Comparison of ENCODE assay signal across 16 cellular contexts in the genomic region with DNA sequence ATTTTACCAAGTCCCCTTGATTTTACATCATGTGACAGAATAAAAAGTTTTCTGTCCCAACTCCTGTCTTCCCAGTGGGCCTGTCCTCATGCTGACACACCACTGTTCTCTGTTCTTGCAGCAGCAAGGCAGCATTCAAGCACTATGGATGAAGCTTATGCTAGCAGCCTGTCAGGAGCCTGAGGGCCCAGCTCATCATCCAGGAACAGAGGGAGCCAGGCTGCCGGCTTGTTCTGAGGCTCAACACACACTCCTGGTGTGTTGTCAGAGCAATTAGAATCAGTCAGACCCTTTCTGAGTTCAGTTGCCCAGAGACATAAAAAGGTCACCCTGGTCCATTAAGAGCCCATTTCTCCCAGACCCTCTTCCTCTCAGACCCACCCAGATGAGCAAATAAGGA.
"Had no signal": no experiment of that assay in that cellular context is flagged by ENCODE, and none has a peak within 500 bp of the region (broad histone marks: within the 10 kb centered on the region; RNA-seq: fewer than 3 reads in every experiment).

No MANE protein-coding gene starts in this region.

- DNase-seq: dorsolateral prefrontal cortex; effector CD8-positive, alpha-beta T cell; endodermal cell; foreskin keratinocyte; heart left ventricle; left cardiac atrium; left lung; mesenchymal stem cell; mucosa of descending colon; naive B cell; stimulated activated CD4-positive, alpha-beta T cell treated with anti-CD3 and anti-CD28 coated beads, Interleukin-2, amount 100 ng/mL, for 24 hours; stimulated activated CD4-positive, alpha-beta T cell treated with anti-CD3 and anti-CD28 coated beads, Interleukin-4, amount 100 ng/mL, for 24 hours; stimulated activated naive CD4-positive, alpha-beta T cell treated with Interleukin-2 at 50 U/mL for 16 hours; stomach; thyroid gland; trophoblast cell had no signal
